In the genomic region with DNA sequence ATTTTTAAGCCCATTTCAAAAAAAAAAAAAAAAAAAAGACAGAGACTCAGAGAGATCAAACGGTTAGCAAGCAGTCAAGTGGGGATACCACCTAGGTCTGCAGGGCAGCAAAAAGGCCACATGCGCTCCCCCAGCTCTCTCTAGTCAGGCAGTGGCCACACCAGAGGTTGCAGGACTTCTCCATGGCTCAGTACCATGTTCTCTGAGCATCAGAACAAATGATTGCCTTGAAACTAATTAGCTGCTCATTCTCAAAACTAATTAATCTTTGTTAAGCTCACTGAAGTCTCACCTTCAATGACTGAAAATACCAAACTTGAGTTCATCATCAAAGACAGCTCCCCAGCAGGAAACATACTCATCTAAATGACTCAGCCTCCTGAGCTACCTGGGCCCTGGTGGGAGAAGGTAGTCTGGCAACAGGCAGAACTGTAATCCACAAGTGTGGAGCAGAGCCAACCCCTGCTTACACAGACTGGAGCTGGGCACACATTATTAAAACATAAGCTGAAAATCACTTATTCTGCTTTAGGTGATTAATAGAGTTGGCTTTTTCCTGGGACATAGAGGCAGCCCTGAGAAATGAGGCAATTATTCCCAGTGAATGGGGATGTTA, we compare ENCODE assay signal across 17 cellular contexts.
A peak's percentile ranks its signal among the peaks of the same experiment; 100 is the strongest.
DNase-seq lines count a peak whose midpoint lies in the region; TF ChIP-seq lines count a peak whose summit lies in the region.
"Had no signal": no experiment of that assay in that cellular context is flagged by ENCODE, and none has a peak within 500 bp of the region (broad histone marks: within the 10 kb centered on the region; RNA-seq: fewer than 3 reads in every experiment).

No MANE protein-coding gene starts in this region.

- WGBS in sigmoid colon, 2 donors, result 74 to 80% methylated on average over 2 of the region's 2 CpGs
- 92% methylated on average over 2 of the region's 2 CpGs for WGBS in smooth muscle cell (ENCODE audit: low lambda C conversion rate)

- POLR2A ChIA-PET in activated CD4-positive, alpha-beta T cell treated with anti-CD3 and anti-CD28 coated beads, Interleukin-2, amount 10 ng/mL, durations not matched to agents 7 days and 5 days (lab: Charles Lee), result no interaction called here

- no peaks in the 10 kb centered on the region for H3K79me2 ChIP-seq in smooth muscle cell (ENCODE audit: low read depth)
- H3K79me2 ChIP-seq: parathyroid adenoma had no signal

- CTCF ChIA-PET in activated CD4-positive, alpha-beta T cell treated with anti-CD3 and anti-CD28 coated beads, Interleukin-2, amount 10 ng/mL, durations not matched to agents 7 days and 5 days (lab: Charles Lee), result interaction anchor here (0.7 kb wide), 1 partner anchor 31 kb away, joined by 3 read pairs; no protein-coding TSS in a partner anchor

- DNase-seq in activated CD4-positive, alpha-beta T cell treated with anti-CD3 and anti-CD28 coated beads for 48 hours, result peak; percentile 45
- DNase-seq in activated CD4-positive, alpha-beta T cell treated with anti-CD3 and anti-CD28 coated beads, Interleukin-2, amount 10 ng/mL, durations not matched to agents 7 days and 5 days, result no peak
- DNase-seq in HT1080 (ENCODE audit: low read depth) (peak; percentile 38), astrocyte of the hippocampus (ENCODE audit: low read depth, low spot score) (peak; percentile 23), sigmoid colon (peak; percentile 6), 8988T (no peak), smooth muscle cell (lab: John Stamatoyannopoulos, UW; ENCODE audit: unreplicated experiment) (no peak), NOMO-1 treated with DMSO at 0.1 percent for 48 hours (lab: John Stamatoyannopoulos, UW; ENCODE audit: unreplicated experiment) (no peak)
- DNase-seq: ACHN; activated gamma-delta T cell treated with Interleukin-2 at 50 U/mL for 16 hours; effector CD4-positive, alpha-beta T cell; HCEC 1CT; left ventricle myocardium superior; NCI-H2107; NCI-H82 had no signal

- H4K20me1 ChIP-seq in smooth muscle cell (ENCODE audit: low read depth), result no peaks in the 10 kb centered on the region

- no peak overlapping the region for H3K4me3 ChIP-seq in sigmoid colon
- H3K4me3 ChIP-seq in smooth muscle cell, result no peak overlapping the region

- no peaks in the 10 kb centered on the region for H3K9me3 ChIP-seq in sigmoid colon
- no peaks in the 10 kb centered on the region for H3K9me3 ChIP-seq in smooth muscle cell (replicated peaks; ENCODE audit: low read depth)

- no peaks in the 10 kb centered on the region for H3K27me3 ChIP-seq in sigmoid colon
- H3K27me3 ChIP-seq in smooth muscle cell (ENCODE audit: low read depth), result no peaks in the 10 kb centered on the region

- H3K36me3 ChIP-seq in sigmoid colon, result no peaks in the 10 kb centered on the region
- H3K36me3 ChIP-seq in smooth muscle cell (ENCODE audit: low read depth), result no peaks in the 10 kb centered on the region

- peaks cover 3% of the 10 kb centered on the region for H3K9me3 Mint-ChIP-seq in activated CD4-positive, alpha-beta T cell treated with anti-CD3 and anti-CD28 coated beads, Interleukin-2, amount 10 ng/mL, durations not matched to agents 7 days and 5 days
- H3K9me3 Mint-ChIP-seq: T-helper 1 cell treated with Interleukin-12 subunit alpha and Interleukin-12 subunit beta and Interleukin-4 antibody, amounts not matched to agents 30 μg/mL and 1 μg/mL, for 36 hours had no signal

- no peak overlapping the region for H3K9ac ChIP-seq in smooth muscle cell (ENCODE audit: low read depth)
- H3K9ac ChIP-seq: parathyroid adenoma had no signal

- H3K4me1 Mint-ChIP-seq in activated CD4-positive, alpha-beta T cell treated with anti-CD3 and anti-CD28 coated beads, Interleukin-2, amount 10 ng/mL, durations not matched to agents 7 days and 5 days, result peaks cover 10% of the 10 kb centered on the region

- no peak overlapping the region for H3K4me3 Mint-ChIP-seq in activated CD4-positive, alpha-beta T cell treated with anti-CD3 and anti-CD28 coated beads, Interleukin-2, amount 10 ng/mL, durations not matched to agents 7 days and 5 days
- H3K4me3 Mint-ChIP-seq: T-helper 1 cell treated with Interleukin-12 subunit alpha and Interleukin-12 subunit beta and Interleukin-4 antibody, amounts not matched to agents 30 μg/mL and 1 μg/mL, for 36 hours had no signal

- H3K27ac ChIP-seq in sigmoid colon, result no peak overlapping the region
- no peak overlapping the region for H3K27ac ChIP-seq in smooth muscle cell (ENCODE audit: low read depth)
- H3K27ac ChIP-seq: parathyroid adenoma had no signal

- no peak for TF ChIP-seq EP300 in sigmoid colon (IDR thresholded peaks at IDR 0.05)

- no peak overlapping the region for H3K27ac Mint-ChIP-seq in activated CD4-positive, alpha-beta T cell treated with anti-CD3 and anti-CD28 coated beads, Interleukin-2, amount 10 ng/mL, durations not matched to agents 7 days and 5 days
- H3K27ac Mint-ChIP-seq: T-helper 1 cell treated with Interleukin-12 subunit alpha and Interleukin-12 subunit beta and Interleukin-4 antibody, amounts not matched to agents 30 μg/mL and 1 μg/mL, for 36 hours had no signal

- peaks cover 22% of the 10 kb centered on the region for H3K27me3 Mint-ChIP-seq in activated CD4-positive, alpha-beta T cell treated with anti-CD3 and anti-CD28 coated beads, Interleukin-2, amount 10 ng/mL, durations not matched to agents 7 days and 5 days

- H2AFZ ChIP-seq in smooth muscle cell (ENCODE audit: low read depth), result no peak overlapping the region
- H2AFZ ChIP-seq: parathyroid adenoma had no signal

- no peak for TF ChIP-seq POLR2A in sigmoid colon (IDR thresholded peaks at IDR 0.05)

- no peaks in the 10 kb centered on the region for H3K36me3 Mint-ChIP-seq in activated CD4-positive, alpha-beta T cell treated with anti-CD3 and anti-CD28 coated beads, Interleukin-2, amount 10 ng/mL, durations not matched to agents 7 days and 5 days (ENCODE audit: low read depth)

- H3F3A ChIP-seq in smooth muscle cell (ENCODE audit: low read depth), result no peaks in the 10 kb centered on the region

- no peaks in the 10 kb centered on the region for H3K4me1 ChIP-seq in sigmoid colon
- H3K4me1 ChIP-seq in smooth muscle cell (ENCODE audit: low read depth), result no peaks in the 10 kb centered on the region
- H3K4me1 ChIP-seq: parathyroid adenoma had no signal

- no peak for TF ChIP-seq CTCF in sigmoid colon (IDR thresholded peaks at IDR 0.05)
- TF ChIP-seq CTCF in smooth muscle cell (IDR thresholded peaks at IDR 0.05; ENCODE audit: borderline replicate concordance, insufficient read depth, poor library complexity, severe bottlenecking), result no peak

- intact Hi-C loops in sigmoid colon (cut with DNase I), result no loop called here

- H3K4me2 ChIP-seq in smooth muscle cell, result no peak overlapping the region

Comparison
In these comparisons a context has a peak if more than half of its experiments do, and no peak if none do; other contexts are left out.
1. DNase-seq: peak in activated CD4-positive, alpha-beta T cell treated with anti-CD3 and anti-CD28 coated beads for 48 hours (single experiment), HT1080 (single experiment), astrocyte of the hippocampus (single experiment) and sigmoid colon (single experiment); none in activated CD4-positive, alpha-beta T cell treated with anti-CD3 and anti-CD28 coated beads, Interleukin-2, amount 10 ng/mL, durations not matched to agents 7 days and 5 days (single experiment), 8988T (single experiment), smooth muscle cell (single experiment) and NOMO-1 treated with DMSO at 0.1 percent for 48 hours (single experiment).